In the genomic region with DNA sequence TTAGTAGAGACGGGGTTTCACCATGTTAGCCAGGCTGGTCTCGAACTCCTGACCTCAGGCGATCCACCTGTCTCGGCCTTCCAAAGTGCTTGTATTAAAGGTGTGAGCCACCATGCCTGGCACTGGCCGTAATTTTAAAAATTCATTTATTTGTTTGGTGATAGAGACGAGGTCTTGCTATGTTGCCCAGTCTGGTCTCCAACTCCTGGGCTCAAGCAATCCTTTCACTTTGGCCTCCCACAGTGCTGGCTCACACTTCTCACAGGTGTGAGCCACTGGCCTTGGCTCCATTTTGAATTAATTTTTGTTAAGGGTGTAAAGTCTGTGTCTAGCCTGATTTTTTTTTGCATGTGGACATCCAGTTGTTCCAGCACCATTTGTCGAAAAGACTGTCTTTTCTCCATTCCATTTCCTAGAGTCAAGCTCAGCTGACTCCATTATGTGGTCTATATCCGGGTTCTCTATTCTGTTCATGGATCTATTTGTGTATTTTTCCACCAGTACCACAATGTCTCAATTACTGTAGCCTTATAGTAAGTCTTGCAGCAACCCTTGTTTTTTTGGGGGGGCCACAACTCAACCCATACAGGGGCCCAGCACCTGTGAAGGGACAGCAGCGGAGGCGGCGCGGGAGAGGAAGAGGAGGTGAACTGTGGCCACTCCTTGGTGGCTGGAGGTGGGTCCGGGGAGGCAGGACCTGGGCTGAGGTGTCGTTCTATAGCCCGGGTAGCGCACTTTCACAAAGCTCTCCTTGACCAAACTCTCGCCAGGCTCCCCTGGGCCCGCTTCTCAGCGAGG, we compare ENCODE assay signal across 8 cellular contexts. TPM values are rescaled to one million over a fixed set of nuclear protein-coding genes. Genes with fewer than 3 reads are reported as not detected.
A peak's percentile ranks its signal among the peaks of the same experiment; 100 is the strongest.
DNase-seq lines count a peak whose midpoint lies in the region; ATAC-seq and TF ChIP-seq lines count a peak whose summit lies in the region.

No MANE protein-coding gene starts in this region.

- intact Hi-C loops in activated CD4-positive, alpha-beta T cell treated with anti-CD3 and anti-CD28 coated beads for 36 hours (cut with DNase I, micrococcal nuclease) = loop anchor here (1.0 to 10.0 kb wide), 17 partner anchors 13 to 1423 kb away; partner anchors contain the start of genes LETM1 (in 2 of the 2), ATP5ME (in 1 of the 2), CFAP99 (in 1 of the 2) and CTBP1 (in 1 of the 2)

- H3K27ac Mint-ChIP-seq in activated CD4-positive, alpha-beta T cell treated with anti-CD3 and anti-CD28 coated beads for 36 hours = peak overlapping the region; percentile 95

- TF ChIP-seq CTCF in astrocyte of the cerebellum (IDR thresholded peaks at IDR 0.05; ENCODE audit: low read depth, low read length, missing control alignments) (no peak), lung (IDR thresholded peaks at IDR 0.05; ENCODE audit: control extremely low read depth, extremely low read depth) (no peak)

- DNase-seq in activated CD4-positive, alpha-beta T cell treated with anti-CD3 and anti-CD28 coated beads for 36 hours = no peak
- DNase-seq in activated CD4-positive, alpha-beta T cell treated with anti-CD3 and anti-CD28 coated beads, Interleukin-2, amount 50 U/mL, for 4 hours = no peak
- DNase-seq in astrocyte of the cerebellum (ENCODE audit: low read depth) (no peak), lung (ENCODE audit: low spot score) (no peak), NCI-H446 treated with DMSO at 0.1 percent for 48 hours (lab: John Stamatoyannopoulos, UW) (no peak), NCI-H1048 (lab: John Stamatoyannopoulos, UW) (no peak), NOMO-1 treated with dmso at 0.1 percent for 144 hours (lab: John Stamatoyannopoulos, UW; ENCODE audit: unreplicated experiment) (no peak)

- H3K27me3 ChIP-seq in lung (ENCODE audit: control insufficient read depth, insufficient read depth) = no peaks in the 10 kb centered on the region

- WGBS in lung, 2 donors = 46 to 52% methylated on average over 19 of the region's 19 CpGs

- no peaks in the 10 kb centered on the region for H3K9me3 Mint-ChIP-seq in activated CD4-positive, alpha-beta T cell treated with anti-CD3 and anti-CD28 coated beads for 36 hours (ENCODE audit: low read depth)

- in situ Hi-C loops in astrocyte of the cerebellum (cut with HindIII; ENCODE audit: low sequenced_read_pairs) = no loop called here

- H3K27ac ChIP-seq in lung (ENCODE audit: low read depth in 1 of 2, low read length in 1 of 2) = peak overlapping the region; percentile 91 to 100

- no peaks in the 10 kb centered on the region for H3K36me3 ChIP-seq in lung (ENCODE audit: control insufficient read depth in 2 of 2, insufficient read depth in 2 of 2, low read length in 2 of 2)

- H3K36me3 Mint-ChIP-seq in activated CD4-positive, alpha-beta T cell treated with anti-CD3 and anti-CD28 coated beads for 36 hours (ENCODE audit: low read depth) = peaks cover 14% of the 10 kb centered on the region

- H3K4me1 ChIP-seq in lung (ENCODE audit: control insufficient read depth in 2 of 2, insufficient read depth in 2 of 2, low read length in 2 of 2) = peaks cover 1 to 2% of the 10 kb centered on the region in 2 donors

- peak overlapping the region; percentile 81 for H3K4me3 Mint-ChIP-seq in activated CD4-positive, alpha-beta T cell treated with anti-CD3 and anti-CD28 coated beads for 36 hours

- no peaks in the 10 kb centered on the region for H3K27me3 Mint-ChIP-seq in activated CD4-positive, alpha-beta T cell treated with anti-CD3 and anti-CD28 coated beads for 36 hours

- POLR2A ChIA-PET in activated CD4-positive, alpha-beta T cell treated with anti-CD3 and anti-CD28 coated beads for 36 hours (lab: Charles Lee) = interaction anchor here (0.5 to 1.7 kb wide), 3 partner anchors 11 to 306 kb away, joined by 3 to 7 read pairs (median 3); partner anchors contain the start of gene LETM1

- CTCF ChIA-PET in activated CD4-positive, alpha-beta T cell treated with anti-CD3 and anti-CD28 coated beads for 36 hours (lab: Charles Lee) = interaction anchor here (0.9 kb wide), 1 partner anchor 9 kb away, joined by 3 read pairs; no protein-coding TSS in a partner anchor

- H3K4me3 ChIP-seq in astrocyte of the cerebellum (ENCODE audit: low read depth, low read length) (peak overlapping the region; percentile 71), lung (peak overlapping the region; percentile 75)

- peaks cover 33% of the 10 kb centered on the region for H3K4me1 Mint-ChIP-seq in activated CD4-positive, alpha-beta T cell treated with anti-CD3 and anti-CD28 coated beads for 36 hours

- H3K9me3 ChIP-seq in lung (ENCODE audit: control insufficient read depth in 2 of 2, insufficient read depth in 1 of 2, low read length in 1 of 2) = no peaks in the 10 kb centered on the region

- no peak for ATAC-seq in activated CD4-positive, alpha-beta T cell treated with anti-CD3 and anti-CD28 coated beads for 36 hours
- ATAC-seq in HG03342 (IDR thresholded peaks at IDR 0.05; ENCODE audit: unreplicated experiment) (peak; percentile 9), lung (ENCODE audit: insufficient read depth, low FRiP score) (peak; percentile 8)

RNA-seq across cellular contexts. Expression of gene NSD2, which starts 1.5 kb away (rescaled TPM):
- total RNA-seq in activated CD4-positive, alpha-beta T cell treated with anti-CD3 and anti-CD28 coated beads for 36 hours = 100 to 1,000 TPM; 194 to 232 TPM
- 10 to 100 TPM; 41.7 to 66.2 TPM for total RNA-seq in lung
- 10 to 100 TPM; 12.7 to 14.8 TPM for polyA plus RNA-seq in lung

RNA-seq across cellular contexts. Expression of gene LETM1, which starts 13.8 kb away (rescaled TPM):
- 10 to 100 TPM; 41.6 to 51.3 TPM for total RNA-seq in activated CD4-positive, alpha-beta T cell treated with anti-CD3 and anti-CD28 coated beads for 36 hours
- 10 to 100 TPM; 31.1 to 47.1 TPM for total RNA-seq in lung
- polyA plus RNA-seq in lung = 10 to 100 TPM; 21.7 to 22.6 TPM
